Comparison of ENCODE assay signal across 24 cellular contexts in the genomic region with DNA sequence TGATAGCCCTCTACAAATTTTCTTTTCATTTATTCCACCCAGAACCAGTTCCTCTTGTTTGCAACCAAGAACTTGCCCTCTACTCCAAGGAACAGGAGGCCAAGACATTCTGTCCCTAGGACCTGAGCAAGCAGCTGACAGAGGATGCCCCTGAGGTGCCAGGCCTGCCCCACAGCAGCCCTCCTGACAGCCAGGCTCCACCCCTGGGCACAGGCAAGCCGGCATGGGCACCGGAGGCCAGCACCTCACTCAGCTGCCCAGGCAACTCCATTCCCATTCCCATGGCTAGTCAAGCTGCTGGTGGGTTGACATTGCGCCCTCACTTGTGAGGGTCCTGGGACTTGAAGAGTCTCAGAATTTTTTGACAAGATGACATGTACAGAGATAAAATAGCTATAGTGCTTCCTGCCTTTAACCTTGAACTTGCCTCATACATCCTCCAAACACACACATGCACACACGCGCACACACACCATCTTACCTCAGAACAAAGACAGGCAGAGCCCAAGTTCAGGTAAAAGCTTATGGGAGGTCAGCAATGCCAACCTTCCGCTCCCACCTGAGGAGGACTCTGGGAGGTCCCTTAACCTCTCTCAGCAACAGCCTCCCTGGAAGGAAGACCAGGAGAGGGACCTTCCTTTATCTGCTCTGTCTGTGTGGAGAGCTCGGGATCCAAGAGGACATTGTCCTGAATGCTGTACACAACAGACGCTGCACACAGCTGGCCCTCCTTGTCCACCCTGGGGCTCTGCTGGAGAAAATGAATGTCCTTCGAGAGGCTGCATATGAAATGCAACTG.
"Had no signal": no experiment of that assay in that cellular context is flagged by ENCODE, and none has a peak within 500 bp of the region (broad histone marks: within the 10 kb centered on the region; RNA-seq: fewer than 3 reads in every experiment).

No MANE protein-coding gene starts in this region.

- H3K27me3 ChIP-seq: esophagus squamous epithelium, right atrium auricular region, stomach, thyroid gland, uterus had no signal

- H3K4me3 ChIP-seq: dorsolateral prefrontal cortex, esophagus squamous epithelium, lung, prostate gland, right atrium auricular region, smooth muscle cell, stomach, thyroid gland, uterus had no signal

- H3K4me3 Mint-ChIP-seq: immature natural killer cell, memory B cell, natural killer cell, type B pancreatic cell had no signal

- DNase-seq: cerebellar nuclear complex; dorsolateral prefrontal cortex; effector CD8-positive, alpha-beta T cell; esophagus squamous epithelium; foreskin melanocyte; glutamatergic neuron; hypothalamus; immature natural killer cell; natural killer cell; stimulated activated CD4-positive, alpha-beta T cell treated with anti-CD3 and anti-CD28 coated beads, Interleukin-12 subunit alpha, Interleukin-12 subunit beta, amount 100 ng/mL, for 4 hours; stimulated activated CD4-positive, alpha-beta T cell treated with anti-CD3 and anti-CD28 coated beads, Interleukin-1b, Interleukin-23, amount 100 ng/mL, for 48 hours; stimulated activated CD4-positive, alpha-beta T cell treated with anti-CD3 and anti-CD28 coated beads, Interleukin-4, amount 100 ng/mL, for 1 hour; stimulated activated CD8-positive, alpha-beta memory T cell treated with anti-CD3 and anti-CD28 coated beads, Interleukin-4, amount 100 ng/mL, for 48 hours; stimulated activated naive CD4-positive, alpha-beta T cell treated with Interleukin-2 at 50 U/mL for 16 hours; stomach; thyroid gland; uterus had no signal

- H3K9me3 Mint-ChIP-seq: memory B cell, type B pancreatic cell had no signal

- H3K9me3 ChIP-seq: esophagus squamous epithelium, prostate gland, right atrium auricular region, stomach, thyroid gland, uterus had no signal

- ATAC-seq: natural killer cell, sciatic nerve had no signal

- H3K27ac Mint-ChIP-seq: immature natural killer cell, memory B cell, natural killer cell, type B pancreatic cell had no signal

- H3K4me1 Mint-ChIP-seq: immature natural killer cell, memory B cell, natural killer cell had no signal

- H3K36me3 Mint-ChIP-seq: immature natural killer cell, memory B cell, natural killer cell, type B pancreatic cell had no signal

- H3K36me3 ChIP-seq: esophagus squamous epithelium, prostate gland, right atrium auricular region, stomach, thyroid gland, uterus had no signal

- H3K27ac ChIP-seq: dorsolateral prefrontal cortex, esophagus squamous epithelium, prostate gland, right atrium auricular region, stomach, thyroid gland, uterus had no signal

- H3K4me1 ChIP-seq: esophagus squamous epithelium, prostate gland, right atrium auricular region, stomach, thyroid gland, uterus had no signal
